Comparison of ENCODE assay signal across 30 cellular contexts in the genomic region with DNA sequence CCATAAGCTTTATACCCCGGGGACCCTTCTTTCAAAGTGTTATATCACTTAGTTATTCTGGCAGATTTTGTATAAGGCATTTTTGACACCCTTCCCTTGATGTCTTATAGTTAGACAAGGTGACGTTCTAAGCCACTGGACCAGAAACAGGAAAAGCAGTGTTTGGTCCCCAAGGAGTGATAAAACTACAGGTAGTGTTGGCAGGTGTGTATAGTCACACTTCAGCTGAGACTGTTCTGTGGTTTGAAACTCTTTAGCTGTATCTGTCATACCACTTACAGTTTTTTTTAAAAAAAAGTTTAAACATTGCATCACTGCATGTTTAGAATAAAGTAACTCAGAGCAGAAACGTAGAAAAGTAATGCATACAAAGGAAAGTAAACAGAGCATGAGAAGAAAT. TPM values are rescaled to one million over a fixed set of nuclear protein-coding genes. Genes with fewer than 3 reads are reported as not detected.
DNase-seq lines count a peak whose midpoint lies in the region; ATAC-seq, FAIRE-seq and TF ChIP-seq lines count a peak whose summit lies in the region.
"Had no signal": no experiment of that assay in that cellular context is flagged by ENCODE, and none has a peak within 500 bp of the region (broad histone marks: within the 10 kb centered on the region; RNA-seq: fewer than 3 reads in every experiment).

No MANE protein-coding gene starts in this region.

- H3K79me2 ChIP-seq in GM12878 (ENCODE audit: control insufficient read depth, insufficient read depth, low read length) = no peaks in the 10 kb centered on the region

- H3K27ac ChIP-seq in GM12878 (ENCODE audit: control insufficient read depth, insufficient read depth) = no peak overlapping the region
- no peak overlapping the region for H3K27ac ChIP-seq in upper lobe of right lung
- H3K27ac ChIP-seq in transverse colon = no peak overlapping the region
- H3K27ac ChIP-seq: BLaER1 treated with 17β-estradiol and CSF1 and Interleukin-3, amounts not matched to agents 10 nM and 100 nM; RWPE1 had no signal

- BruUV-seq in GM12878 (replicated peaks; lab: Mats Ljungman, UMichigan) = no TSS peak

- H3K4me3 ChIP-seq in GM12878 (no peak overlapping the region), upper lobe of right lung (no peak overlapping the region), transverse colon (no peak overlapping the region)
- H3K4me3 ChIP-seq: BLaER1 treated with 17β-estradiol and CSF1 and Interleukin-3, amounts not matched to agents 10 nM and 100 nM; K562 had no signal

- TF ChIP-seq CTCF in GM12878 (IDR thresholded peaks at IDR 0.05 in 2 of 3, conservative IDR thresholded peaks at IDR 0.05 in 1 of 3; ENCODE audit: control insufficient read depth in 2 of 3, extremely low read depth in 1 of 3, insufficient read depth in 1 of 3, low read depth in 3 of 3, low read length in 3 of 3) = no peak
- TF ChIP-seq CTCF in upper lobe of right lung (IDR thresholded peaks at IDR 0.05) = no peak
- TF ChIP-seq CTCF in transverse colon (IDR thresholded peaks at IDR 0.05) = no peak

- FAIRE-seq in GM12878 (lab: Jason Lieb, UNC) = no peak
- FAIRE-seq: A204.1, D721Med, GM12892, H54, HTR-8/SVneo, K562 had no signal

- H3K36me3 ChIP-seq in GM12878 (ENCODE audit: control insufficient read depth in 2 of 2, insufficient read depth in 2 of 2, low read length in 1 of 2) (no peaks in the 10 kb centered on the region), upper lobe of right lung (no peaks in the 10 kb centered on the region), transverse colon (no peaks in the 10 kb centered on the region)
- H3K36me3 ChIP-seq: BLaER1 treated with 17β-estradiol and CSF1 and Interleukin-3, amounts not matched to agents 10 nM and 100 nM had no signal

- peak; percentile 48 for ATAC-seq in HG03175 (IDR thresholded peaks at IDR 0.05; ENCODE audit: unreplicated experiment)
- ATAC-seq in GM12878 = peak; percentile 36
- peak; percentile 38 for ATAC-seq in upper lobe of right lung
- no peak for ATAC-seq in left lobe of liver
- ATAC-seq: K562, Panc1 had no signal

- no peaks in the 10 kb centered on the region for H3K27me3 ChIP-seq in GM12878 (replicated peaks in 1 of 2; ENCODE audit: control insufficient read depth in 2 of 2, insufficient read depth in 2 of 2, low read length in 1 of 2)
- no peaks in the 10 kb centered on the region for H3K27me3 ChIP-seq in upper lobe of right lung
- no peaks in the 10 kb centered on the region for H3K27me3 ChIP-seq in transverse colon
- H3K27me3 ChIP-seq: BLaER1 treated with 17β-estradiol and CSF1 and Interleukin-3, amounts not matched to agents 10 nM and 100 nM had no signal

- intact Hi-C loops in GM12878 (cut with micrococcal nuclease; ENCODE audit: unreplicated experiment) (no loop called here), upper lobe of right lung (cut with DNase I) (no loop called here), transverse colon (cut with DNase I; ENCODE audit: low total_unique reads) (loop anchor here (5.0 kb wide), 1 partner anchor 1751 kb away; no protein-coding TSS in a partner anchor)

- H2AFZ ChIP-seq in GM12878 (ENCODE audit: control insufficient read depth, low read depth, low read length) = no peak overlapping the region

- H3K4me1 ChIP-seq in GM12878 (ENCODE audit: control insufficient read depth, insufficient read depth, low read length) (no peaks in the 10 kb centered on the region), upper lobe of right lung (no peaks in the 10 kb centered on the region), transverse colon (no peaks in the 10 kb centered on the region)

- DNase-seq in NCI-H2171 treated with DMSO at 0.1 percent for 48 hours (lab: John Stamatoyannopoulos, UW) (peak; percentile 3), NCI-H2171 (lab: John Stamatoyannopoulos, UW) (no peak), GM12878 (ENCODE audit: low read depth, low spot score) (no peak), upper lobe of right lung (no peak), transverse colon (no peak), left lobe of liver (ENCODE audit: low spot score) (no peak), T-helper 1 cell (no peak)
- DNase-seq: CD4-positive, alpha-beta T cell; GDM1; Kasumi-1; MV-4-11; NCI-H1105 treated with DMSO at 0.1 percent for 48 hours; NCI-H146; NCI-H1930; NCI-H446; NCI-H524 treated with DMSO at 0.1 percent for 48 hours; NCI-H82; SHP77 had no signal

- no peak for TF ChIP-seq RAD21 in GM12878 (IDR thresholded peaks at IDR 0.05; ENCODE audit: insufficient read depth, low read depth, low read length)

- SMC1A ChIA-PET in GM12878 (lab: Charles Lee; ENCODE audit: uncharacterized antibody, unreplicated experiment) = interaction anchor here (1.4 kb wide), 1 partner anchor 10 kb away, joined by 3 read pairs; no protein-coding TSS in a partner anchor

- no peaks in the 10 kb centered on the region for H3K9me3 ChIP-seq in GM12878 (replicated peaks; ENCODE audit: control insufficient read depth, insufficient read depth, low read length)
- no peaks in the 10 kb centered on the region for H3K9me3 ChIP-seq in upper lobe of right lung
- H3K9me3 ChIP-seq in transverse colon = no peaks in the 10 kb centered on the region
- H3K9me3 ChIP-seq: BLaER1 treated with 17β-estradiol and CSF1 and Interleukin-3, amounts not matched to agents 10 nM and 100 nM had no signal

- POLR2A ChIA-PET in GM12878 (lab: Charles Lee) = no interaction called here

- CTCF ChIA-PET in GM12878 (lab: Yijun Ruan, JAX) = interaction anchor here (1.0 kb wide), 1 partner anchor 10 kb away, joined by 6 read pairs; no protein-coding TSS in a partner anchor

- TF ChIP-seq POLR2A in GM12878 (IDR thresholded peaks at IDR 0.05; ENCODE audit: low read depth, low read length) = no peak
- TF ChIP-seq POLR2A in transverse colon (IDR thresholded peaks at IDR 0.05) = no peak

- WGBS in GM12878 (ENCODE audit: insufficient coverage, insufficient replicate concordance, low lambda C conversion rate, missing lambda C conversion rate) = 0% methylated on average over 3 of the region's 3 CpGs
- 42 to 64% methylated on average over 3 of the region's 3 CpGs for WGBS in transverse colon (ENCODE audit: low coverage in 1 of 2), 2 donors

- in situ Hi-C loops in GM12878 (cut with MboI) = no loop called here
- in situ Hi-C loops in transverse colon (cut with MboI; ENCODE audit: low pct_ligation_motif_present in 1 of 4, low pct_unique_long_range_greater_than_20kb in 1 of 4, low sequenced_read_pairs in 3 of 4) = no loop called here

- TF ChIP-seq EP300 in GM12878 (IDR thresholded peaks at IDR 0.05; ENCODE audit: borderline replicate concordance in 1 of 2, control insufficient read depth in 1 of 2, low read depth in 2 of 2, low read length in 2 of 2) (no peak), transverse colon (IDR thresholded peaks at IDR 0.05; ENCODE audit: low read depth) (no peak)

- H3K9ac ChIP-seq in GM12878 (ENCODE audit: control insufficient read depth, insufficient read depth, low read length) = no peak overlapping the region
- H3K9ac ChIP-seq: BLaER1 treated with 17β-estradiol and CSF1 and Interleukin-3, amounts not matched to agents 10 nM and 100 nM had no signal

- RAD21 ChIA-PET in GM12878 (lab: Charles Lee; ENCODE audit: unreplicated experiment) = no interaction called here

- no peak overlapping the region for H3K4me2 ChIP-seq in GM12878 (ENCODE audit: control insufficient read depth, insufficient read depth)

- H4K20me1 ChIP-seq in GM12878 (ENCODE audit: control insufficient read depth, insufficient read depth) = no peaks in the 10 kb centered on the region
- H4K20me1 ChIP-seq: BLaER1 treated with 17β-estradiol and CSF1 and Interleukin-3, amounts not matched to agents 10 nM and 100 nM had no signal

TF ChIP-seq in GM12878, 131 proteins besides CTCF, POLR2A, EP300 and RAD21:
- no peak for TF ChIP-seq BCL11A (IDR thresholded peaks at IDR 0.05; ENCODE audit: low read depth, low read length)
- TF ChIP-seq, protein P1, sequence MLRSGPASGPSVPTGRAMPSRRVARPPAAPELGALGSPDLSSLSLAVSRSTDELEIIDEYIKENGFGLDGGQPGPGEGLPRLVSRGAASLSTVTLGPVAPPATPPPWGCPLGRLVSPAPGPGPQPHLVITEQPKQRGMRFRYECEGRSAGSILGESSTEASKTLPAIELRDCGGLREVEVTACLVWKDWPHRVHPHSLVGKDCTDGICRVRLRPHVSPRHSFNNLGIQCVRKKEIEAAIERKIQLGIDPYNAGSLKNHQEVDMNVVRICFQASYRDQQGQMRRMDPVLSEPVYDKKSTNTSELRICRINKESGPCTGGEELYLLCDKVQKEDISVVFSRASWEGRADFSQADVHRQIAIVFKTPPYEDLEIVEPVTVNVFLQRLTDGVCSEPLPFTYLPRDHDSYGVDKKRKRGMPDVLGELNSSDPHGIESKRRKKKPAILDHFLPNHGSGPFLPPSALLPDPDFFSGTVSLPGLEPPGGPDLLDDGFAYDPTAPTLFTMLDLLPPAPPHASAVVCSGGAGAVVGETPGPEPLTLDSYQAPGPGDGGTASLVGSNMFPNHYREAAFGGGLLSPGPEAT (IDR thresholded peaks at IDR 0.05; ENCODE audit: low read depth) = no peak
- TF ChIP-seq STAT1 (conservative IDR thresholded peaks at IDR 0.05) = no peak
- TF ChIP-seq ZNF384 (IDR thresholded peaks at IDR 0.05; ENCODE audit: borderline replicate concordance, low read depth, low read length) = peak; percentile 20; the same call in 1 of the 2 replicates
- TF ChIP-seq MEF2B (IDR thresholded peaks at IDR 0.05; ENCODE audit: partially characterized antibody, poor library complexity, severe bottlenecking) = peak; percentile 39

RNA-seq across cellular contexts. Expression of a gene that starts 48.5 kb away (rescaled TPM):
- 0.04 TPM in 1 of 2 replicates, not detected in the other for total RNA-seq in GM12878 (2013; cell fraction: nucleolus; rRNA removed)
- total RNA-seq in GM12878 (2014; rRNA removed) (0.06 and 0.11 TPM in 2 replicates), GM12878 (2014; rRNA removed; fragmentation: Illumina TruSeq; extraction: Trizol) (0.04 TPM in 1 of 2 replicates, not detected in the other), GM12878 (2021) (0.05 and 0.11 TPM in 2 replicates), upper lobe of right lung (9.6 TPM), transverse colon (1 to 10 TPM in 3 of 4 donors, under 1 TPM in 1; 1.00 to 3.7 (median 1.6) TPM), left lobe of liver (0.75 TPM)
- not detected for polyA plus RNA-seq in GM12878 (2011; ENCODE audit: low read depth)
- polyA plus RNA-seq in GM12878 (2011; rRNA removed) (0.31 and 0.45 TPM in 2 replicates), GM12878 (2014; fragmentation: Illumina TruSeq; extraction: Trizol) (0.03 and 0.08 TPM in 2 replicates), GM12878 (2014; fragmentation: Nextera tagmentation; extraction: Ambion mirVana) (under 1 TPM in 1 of 2 experiments, not detected in 1; 0.02 TPM), GM12878 (2014; rRNA removed) (0.04 TPM in 1 of 2 replicates, not detected in the other), GM12878 (2016; fragmentation: Nextera tagmentation; extraction: Ambion mirVana) (under 1 TPM in 1 of 2 experiments, not detected in 1; 0.05 TPM)
- polyA plus RNA-seq in GM12878 (2011; cell fraction: cytosol; rRNA removed) = 0.10 TPM in 2 replicates
- 0.19 and 0.24 TPM in 2 replicates for polyA plus RNA-seq in GM12878 (2011; cell fraction: nucleus; rRNA removed)
- polyA plus RNA-seq in GM12878 (2012) = not detected in 2 replicates
- polyA minus RNA-seq in GM12878 (2011; rRNA and poly(A)+ RNA removed) = 0.57 and 0.80 TPM in 2 replicates
- 0.13 TPM in 1 of 2 replicates, not detected in the other for polyA minus RNA-seq in GM12878 (2011; cell fraction: cytosol; rRNA and poly(A)+ RNA removed)
- polyA minus RNA-seq in GM12878 (2011; cell fraction: nucleus; rRNA and poly(A)+ RNA removed) = 0.12 and 0.29 TPM in 2 replicates
- total RNA-seq: CD4-positive, alpha-beta T cell; K562; SK-MEL-5 had no signal
- polyA plus RNA-seq: AG04450, K562 had no signal
